ENCODE assay signal across 23 cellular contexts in genomic region chr9:69141851-69142250, GRCh38.
"Had no signal": no experiment of that assay in that cellular context is flagged by ENCODE, and none has a peak within 500 bp of the region (broad histone marks: within the 10 kb centered on the region; RNA-seq: fewer than 3 reads in every experiment).

No MANE protein-coding gene starts in this region.

- ATAC-seq: activated naive CD8-positive, alpha-beta T cell treated with anti-CD3 and anti-CD28 coated beads, Interleukin-2, amount 50 U/mL, for 24 hours; activated T-helper 17 cell treated with anti-CD3 and anti-CD28 coated beads, Interleukin-2, amount 50 U/mL, for 72 hours; left cardiac atrium had no signal

- H3K27me3 Mint-ChIP-seq: activated naive CD8-positive, alpha-beta T cell treated with anti-CD3 and anti-CD28 coated beads, Interleukin-2, amount 50 U/mL, for 24 hours; activated T-helper 17 cell treated with anti-CD3 and anti-CD28 coated beads, Interleukin-2, amount 50 U/mL, for 72 hours; brain had no signal

- H3K27ac Mint-ChIP-seq: activated naive CD4-positive, alpha-beta T cell treated with anti-CD3 and anti-CD28 coated beads for 36 hours; activated naive CD8-positive, alpha-beta T cell treated with anti-CD3 and anti-CD28 coated beads, Interleukin-2, amount 50 U/mL, for 24 hours; activated T-helper 17 cell treated with anti-CD3 and anti-CD28 coated beads, Interleukin-2, amount 50 U/mL, for 72 hours; brain had no signal

- H3K4me3 Mint-ChIP-seq: activated naive CD4-positive, alpha-beta T cell treated with anti-CD3 and anti-CD28 coated beads for 36 hours; activated naive CD8-positive, alpha-beta T cell treated with anti-CD3 and anti-CD28 coated beads, Interleukin-2, amount 50 U/mL, for 24 hours; activated T-helper 17 cell treated with anti-CD3 and anti-CD28 coated beads, Interleukin-2, amount 50 U/mL, for 72 hours; brain; nephron had no signal

- H3K9me3 Mint-ChIP-seq: activated naive CD4-positive, alpha-beta T cell treated with anti-CD3 and anti-CD28 coated beads for 36 hours; activated naive CD8-positive, alpha-beta T cell treated with anti-CD3 and anti-CD28 coated beads, Interleukin-2, amount 50 U/mL, for 24 hours; activated T-helper 17 cell treated with anti-CD3 and anti-CD28 coated beads, Interleukin-2, amount 50 U/mL, for 72 hours; brain; nephron had no signal

- H3K36me3 ChIP-seq: tibial nerve, vagina, WERI-Rb-1 had no signal

- H3K36me3 Mint-ChIP-seq: brain had no signal

- H3K27ac ChIP-seq: vagina, WERI-Rb-1 had no signal

- H3K4me1 Mint-ChIP-seq: activated naive CD8-positive, alpha-beta T cell treated with anti-CD3 and anti-CD28 coated beads, Interleukin-2, amount 50 U/mL, for 24 hours; activated T-helper 17 cell treated with anti-CD3 and anti-CD28 coated beads, Interleukin-2, amount 50 U/mL, for 72 hours; brain had no signal

- H3K9me3 ChIP-seq: tibial nerve, vagina had no signal

- H3K4me3 ChIP-seq: tibial nerve, vagina had no signal

- H3K27me3 ChIP-seq: tibial nerve, vagina had no signal

- DNase-seq: activated CD4-positive, alpha-beta T cell treated with anti-CD3 and anti-CD28 coated beads, Interleukin-2, amount 50 U/mL, for 4 hours; activated naive CD4-positive, alpha-beta T cell treated with anti-CD3 and anti-CD28 coated beads for 36 hours; activated naive CD8-positive, alpha-beta T cell treated with anti-CD3 and anti-CD28 coated beads, Interleukin-2, amount 50 U/mL, for 24 hours; activated T-cell treated with anti-CD3 and anti-CD28 coated beads, Interleukin-2, amount 50 U/mL, for 1 hour; anterior cingulate cortex; caudate nucleus; foreskin fibroblast; hippocampal formation; left cardiac atrium; midbrain; posterior cingulate gyrus; stimulated activated CD4-positive, alpha-beta T cell treated with anti-CD3 and anti-CD28 coated beads, Interleukin-12 subunit alpha, Interleukin-12 subunit beta, amount 100 ng/mL, for 4 hours; stimulated activated CD4-positive, alpha-beta T cell treated with anti-CD3 and anti-CD28 coated beads, Interleukin-1b, Interleukin-23, amount 100 ng/mL, for 48 hours; stimulated activated CD8-positive, alpha-beta memory T cell treated with anti-CD3 and anti-CD28 coated beads, Interleukin-4, amount 100 ng/mL, for 48 hours; stimulated activated naive CD4-positive, alpha-beta T cell treated with Interleukin-2 at 50 U/mL for 16 hours; SW 1271; T-helper 2 cell; WERI-Rb-1 had no signal
